ENCODE assay signal across 19 cellular contexts in the genomic region with DNA sequence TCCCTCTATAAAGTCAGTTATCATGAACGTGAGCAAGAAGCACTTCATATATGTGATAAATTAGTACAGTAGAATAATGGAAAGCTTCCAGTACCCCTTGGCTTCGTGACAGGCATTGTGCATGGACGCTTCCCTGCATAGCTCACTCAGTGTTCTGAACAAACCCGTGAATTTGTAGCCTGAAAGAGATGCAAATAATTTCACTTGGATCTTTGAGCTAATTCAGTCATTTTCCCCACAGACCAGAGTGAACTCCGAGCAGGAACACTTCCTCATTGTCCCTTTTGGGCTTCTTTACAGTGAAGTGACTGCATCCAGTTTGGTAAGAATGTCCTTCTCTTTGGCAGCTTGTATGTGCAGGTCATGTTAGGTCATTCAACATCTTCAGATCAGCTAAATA. TPM values are rescaled to one million over a fixed set of nuclear protein-coding genes. Genes with fewer than 3 reads are reported as not detected.
DNase-seq lines count a peak whose midpoint lies in the region; ATAC-seq and TF ChIP-seq lines count a peak whose summit lies in the region.
"Had no signal": no experiment of that assay in that cellular context is flagged by ENCODE, and none has a peak within 500 bp of the region (broad histone marks: within the 10 kb centered on the region; RNA-seq: fewer than 3 reads in every experiment).

No MANE protein-coding gene starts in this region.

- H3K27me3 ChIP-seq in WERI-Rb-1 (ENCODE audit: insufficient read depth, low read depth, severe bottlenecking) = no peaks in the 10 kb centered on the region
- H3K27me3 ChIP-seq in foreskin keratinocyte = no peaks in the 10 kb centered on the region
- H3K27me3 ChIP-seq: adrenal gland, vagina had no signal

- TF ChIP-seq CTCF in C4-2B (conservative IDR thresholded peaks at IDR 0.05) (no peak), WERI-Rb-1 (IDR thresholded peaks at IDR 0.05; ENCODE audit: low read depth, low read length) (no peak), foreskin keratinocyte (conservative IDR thresholded peaks at IDR 0.05) (no peak)

- H3K9me3 ChIP-seq in WERI-Rb-1 (ENCODE audit: severe bottlenecking) = no peaks in the 10 kb centered on the region
- H3K9me3 ChIP-seq: adrenal gland, vagina had no signal

- DNase-seq in WERI-Rb-1 = no peak
- peak; percentile 15 for DNase-seq in fibroblast of peridontal ligament (ENCODE audit: extremely low read depth)
- peak; percentile 39 to 85 for DNase-seq in lung microvascular endothelial cell (ENCODE audit: low read depth in 2 of 2)
- DNase-seq in activated CD4-positive, alpha-beta T cell treated with anti-CD3 and anti-CD28 coated beads, Interleukin-2, amount 50 U/mL, for 48 hours = no peak
- DNase-seq in T-helper 1 cell = no peak
- DNase-seq in foreskin keratinocyte = no peak
- DNase-seq: ACHN; activated CD4-positive, alpha-beta T cell treated with anti-CD3 and anti-CD28 coated beads, Interleukin-2, amount 10 ng/mL, durations not matched to agents 7 days and 5 days; activated CD8-positive, alpha-beta memory T cell treated with anti-CD3 and anti-CD28 coated beads, Interleukin-2, amount 50 U/mL, for 48 hours; activated gamma-delta T cell treated with Interleukin-2 at 50 U/mL for 16 hours; DMS153; erythroblast; GM23248; IMR-90; stimulated activated CD4-positive, alpha-beta T cell treated with anti-CD3 and anti-CD28 coated beads, Interleukin-4, amount 100 ng/mL, for 4 hours had no signal

- H3K4me3 ChIP-seq in WERI-Rb-1 (ENCODE audit: low read depth, low read length) = no peak overlapping the region
- H3K4me3 ChIP-seq: adrenal gland, GM23248, vagina had no signal

- H3K27ac ChIP-seq in C4-2B (peak overlapping the region; percentile 52), WERI-Rb-1 (peak overlapping the region; percentile 5; the same call in 1 of the 2 replicates), foreskin keratinocyte (no peak overlapping the region)
- H3K27ac ChIP-seq: adrenal gland, GM23248, vagina had no signal

- ATAC-seq in foreskin keratinocyte (no peak), HG03571 (IDR thresholded peaks at IDR 0.05; ENCODE audit: unreplicated experiment) (no peak)

- H3K36me3 ChIP-seq in WERI-Rb-1 = peaks cover 63% of the 10 kb centered on the region

- H3K4me1 ChIP-seq in foreskin keratinocyte = no peaks in the 10 kb centered on the region

RNA-seq across cellular contexts. Expression of a gene that starts 50.1 kb away (rescaled TPM):
- total RNA-seq in lung microvascular endothelial cell = 129 and 156 TPM in 2 replicates
- total RNA-seq in foreskin keratinocyte = 173 and 176 TPM in 2 replicates
- polyA plus RNA-seq in foreskin keratinocyte = 129 and 130 TPM in 2 replicates

Comparison
In these comparisons a context has a peak if more than half of its experiments do, and no peak if none do; other contexts are left out.
1. DNase-seq: peak in fibroblast of peridontal ligament (single experiment) and lung microvascular endothelial cell (2 of 2); none in WERI-Rb-1 (single experiment), activated CD4-positive, alpha-beta T cell treated with anti-CD3 and anti-CD28 coated beads, Interleukin-2, amount 50 U/mL, for 48 hours (0 of 2), T-helper 1 cell (0 of 5) and foreskin keratinocyte (0 of 2).